Comparison of ENCODE assay signal across 1 cellular context in genomic region chr15:31254431-31255175, GRCh38.
A peak's percentile ranks its signal among the peaks of the same experiment; 100 is the strongest.
TF ChIP-seq lines count a peak whose summit lies in the region.

No MANE protein-coding gene starts in this region.

TF ChIP-seq in HEK293, 187 proteins besides CTCF, POLR2A, EP300 and RAD21 (continued from another document and continues in another):
- TF ChIP-seq ZBTB26 (tag by site-specific recombination; optimal IDR thresholded peaks at IDR 0.05) (no peak), ZFP3 (tag by site-specific recombination; IDR thresholded peaks at IDR 0.05; ENCODE audit: low read depth) (no peak), SCRT1 (tag by site-specific recombination; IDR thresholded peaks at IDR 0.05; ENCODE audit: borderline replicate concordance) (no peak), ZIC2 (tag by site-specific recombination; IDR thresholded peaks at IDR 0.05) (no peak), ZNF518A (tag by site-specific recombination; conservative IDR thresholded peaks at IDR 0.05; ENCODE audit: low read depth) (no peak), ZNF23 (tag by site-specific recombination; IDR thresholded peaks at IDR 0.05; ENCODE audit: borderline replicate concordance) (no peak), ZSCAN30 (tag by site-specific recombination; IDR thresholded peaks at IDR 0.05) (peak; percentile 71; the same call in 1 of the 2 replicates), ZBTB48 (tag by site-specific recombination; IDR thresholded peaks at IDR 0.05) (no peak), HIC1 (tag by site-specific recombination; IDR thresholded peaks at IDR 0.05) (no peak), ZNF510 (tag by site-specific recombination; IDR thresholded peaks at IDR 0.05; ENCODE audit: insufficient replicate concordance) (no peak), ZNF311 (tag by site-specific recombination; IDR thresholded peaks at IDR 0.05; ENCODE audit: borderline replicate concordance) (no peak), ZNF354C (tag by site-specific recombination; IDR thresholded peaks at IDR 0.05; ENCODE audit: borderline replicate concordance, low read depth) (no peak), HOXD13 (CRISPR knock-in tag; IDR thresholded peaks at IDR 0.05; ENCODE audit: borderline replicate concordance) (no peak), MEIS1 (CRISPR knock-in tag; IDR thresholded peaks at IDR 0.05; ENCODE audit: borderline replicate concordance) (no peak), HOXC10 (CRISPR knock-in tag; IDR thresholded peaks at IDR 0.05) (no peak), ZNF473 (tag by site-specific recombination; IDR thresholded peaks at IDR 0.05) (no peak), ZNF777 (tag by site-specific recombination; IDR thresholded peaks at IDR 0.05; ENCODE audit: borderline replicate concordance) (no peak), ZNF560 (tag by site-specific recombination; IDR thresholded peaks at IDR 0.05; ENCODE audit: borderline replicate concordance) (no peak), ZNF157 (tag by site-specific recombination; IDR thresholded peaks at IDR 0.05) (no peak), ZNF654 (tag by site-specific recombination; IDR thresholded peaks at IDR 0.05; ENCODE audit: low read depth) (no peak), ZBTB17 (tag by site-specific recombination; IDR thresholded peaks at IDR 0.05) (peak; percentile 61), ZFP41 (tag by site-specific recombination; IDR thresholded peaks at IDR 0.05; ENCODE audit: borderline replicate concordance) (no peak), KLF16 (tag by site-specific recombination; IDR thresholded peaks at IDR 0.05) (no peak), ZNF701 (tag by site-specific recombination; IDR thresholded peaks at IDR 0.05) (no peak), ZNF366 (tag by site-specific recombination; conservative IDR thresholded peaks at IDR 0.05) (peak; percentile 48), ZNF843 (tag by site-specific recombination; IDR thresholded peaks at IDR 0.05) (peak; percentile 82), ZNF596 (tag by site-specific recombination; IDR thresholded peaks at IDR 0.05) (no peak), ZNF660 (tag by site-specific recombination; IDR thresholded peaks at IDR 0.05) (no peak), PRDM10 (tag by site-specific recombination; IDR thresholded peaks at IDR 0.05) (peak; percentile 26; the same call in 1 of the 2 replicates), ZNF24 (tag by site-specific recombination; IDR thresholded peaks at IDR 0.05) (peak; percentile 59; the same call in 1 of the 2 replicates), ZNF521 (tag by site-specific recombination; IDR thresholded peaks at IDR 0.05) (no peak), ZNF223 (tag by site-specific recombination; IDR thresholded peaks at IDR 0.05) (no peak), ZNF146 (tag by site-specific recombination; IDR thresholded peaks at IDR 0.05) (no peak), ZNF292 (tag by site-specific recombination; IDR thresholded peaks at IDR 0.05; ENCODE audit: borderline replicate concordance, low read depth) (no peak), GLIS2 (tag by site-specific recombination; IDR thresholded peaks at IDR 0.05) (no peak), SP7 (tag by site-specific recombination; IDR thresholded peaks at IDR 0.05) (peak; percentile 69), ZFP69B (tag by site-specific recombination; IDR thresholded peaks at IDR 0.05) (no peak), ZNF624 (tag by site-specific recombination; IDR thresholded peaks at IDR 0.05) (no peak), ZNF10 (tag by site-specific recombination; IDR thresholded peaks at IDR 0.05) (no peak), ZXDB (tag by site-specific recombination; IDR thresholded peaks at IDR 0.05) (peak; percentile 44; the same call in 1 of the 2 replicates), HOXA7 (CRISPR knock-in tag; IDR thresholded peaks at IDR 0.05; ENCODE audit: borderline replicate concordance) (no peak), ZNF626 (tag by site-specific recombination; IDR thresholded peaks at IDR 0.05) (no peak), ZNF114 (tag by site-specific recombination; IDR thresholded peaks at IDR 0.05) (no peak), ZNF248 (tag by site-specific recombination; IDR thresholded peaks at IDR 0.05) (no peak)
- TF ChIP-seq, protein P1, sequence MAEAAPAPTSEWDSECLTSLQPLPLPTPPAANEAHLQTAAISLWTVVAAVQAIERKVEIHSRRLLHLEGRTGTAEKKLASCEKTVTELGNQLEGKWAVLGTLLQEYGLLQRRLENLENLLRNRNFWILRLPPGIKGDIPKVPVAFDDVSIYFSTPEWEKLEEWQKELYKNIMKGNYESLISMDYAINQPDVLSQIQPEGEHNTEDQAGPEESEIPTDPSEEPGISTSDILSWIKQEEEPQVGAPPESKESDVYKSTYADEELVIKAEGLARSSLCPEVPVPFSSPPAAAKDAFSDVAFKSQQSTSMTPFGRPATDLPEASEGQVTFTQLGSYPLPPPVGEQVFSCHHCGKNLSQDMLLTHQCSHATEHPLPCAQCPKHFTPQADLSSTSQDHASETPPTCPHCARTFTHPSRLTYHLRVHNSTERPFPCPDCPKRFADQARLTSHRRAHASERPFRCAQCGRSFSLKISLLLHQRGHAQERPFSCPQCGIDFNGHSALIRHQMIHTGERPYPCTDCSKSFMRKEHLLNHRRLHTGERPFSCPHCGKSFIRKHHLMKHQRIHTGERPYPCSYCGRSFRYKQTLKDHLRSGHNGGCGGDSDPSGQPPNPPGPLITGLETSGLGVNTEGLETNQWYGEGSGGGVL (tag by site-specific recombination; IDR thresholded peaks at IDR 0.05): 0 out of 2 replicates have a peak, but pooled peaks have one; percentile 25
- TF ChIP-seq, protein P2, sequence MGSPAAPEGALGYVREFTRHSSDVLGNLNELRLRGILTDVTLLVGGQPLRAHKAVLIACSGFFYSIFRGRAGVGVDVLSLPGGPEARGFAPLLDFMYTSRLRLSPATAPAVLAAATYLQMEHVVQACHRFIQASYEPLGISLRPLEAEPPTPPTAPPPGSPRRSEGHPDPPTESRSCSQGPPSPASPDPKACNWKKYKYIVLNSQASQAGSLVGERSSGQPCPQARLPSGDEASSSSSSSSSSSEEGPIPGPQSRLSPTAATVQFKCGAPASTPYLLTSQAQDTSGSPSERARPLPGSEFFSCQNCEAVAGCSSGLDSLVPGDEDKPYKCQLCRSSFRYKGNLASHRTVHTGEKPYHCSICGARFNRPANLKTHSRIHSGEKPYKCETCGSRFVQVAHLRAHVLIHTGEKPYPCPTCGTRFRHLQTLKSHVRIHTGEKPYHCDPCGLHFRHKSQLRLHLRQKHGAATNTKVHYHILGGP (tag by site-specific recombination; IDR thresholded peaks at IDR 0.05): no peak; the same call in 1 of the 2 replicates
- TF ChIP-seq, protein P3, sequence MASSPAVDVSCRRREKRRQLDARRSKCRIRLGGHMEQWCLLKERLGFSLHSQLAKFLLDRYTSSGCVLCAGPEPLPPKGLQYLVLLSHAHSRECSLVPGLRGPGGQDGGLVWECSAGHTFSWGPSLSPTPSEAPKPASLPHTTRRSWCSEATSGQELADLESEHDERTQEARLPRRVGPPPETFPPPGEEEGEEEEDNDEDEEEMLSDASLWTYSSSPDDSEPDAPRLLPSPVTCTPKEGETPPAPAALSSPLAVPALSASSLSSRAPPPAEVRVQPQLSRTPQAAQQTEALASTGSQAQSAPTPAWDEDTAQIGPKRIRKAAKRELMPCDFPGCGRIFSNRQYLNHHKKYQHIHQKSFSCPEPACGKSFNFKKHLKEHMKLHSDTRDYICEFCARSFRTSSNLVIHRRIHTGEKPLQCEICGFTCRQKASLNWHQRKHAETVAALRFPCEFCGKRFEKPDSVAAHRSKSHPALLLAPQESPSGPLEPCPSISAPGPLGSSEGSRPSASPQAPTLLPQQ (tag by site-specific recombination; IDR thresholded peaks at IDR 0.05): no peak; the same call in 1 of the 2 replicates
- TF ChIP-seq, protein P4, sequence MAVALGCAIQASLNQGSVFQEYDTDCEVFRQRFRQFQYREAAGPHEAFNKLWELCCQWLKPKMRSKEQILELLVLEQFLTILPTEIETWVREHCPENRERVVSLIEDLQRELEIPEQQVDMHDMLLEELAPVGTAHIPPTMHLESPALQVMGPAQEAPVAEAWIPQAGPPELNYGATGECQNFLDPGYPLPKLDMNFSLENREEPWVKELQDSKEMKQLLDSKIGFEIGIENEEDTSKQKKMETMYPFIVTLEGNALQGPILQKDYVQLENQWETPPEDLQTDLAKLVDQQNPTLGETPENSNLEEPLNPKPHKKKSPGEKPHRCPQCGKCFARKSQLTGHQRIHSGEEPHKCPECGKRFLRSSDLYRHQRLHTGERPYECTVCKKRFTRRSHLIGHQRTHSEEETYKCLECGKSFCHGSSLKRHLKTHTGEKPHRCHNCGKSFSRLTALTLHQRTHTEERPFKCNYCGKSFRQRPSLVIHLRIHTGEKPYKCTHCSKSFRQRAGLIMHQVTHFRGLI (tag by site-specific recombination; IDR thresholded peaks at IDR 0.05): no peak
